Comparison of ENCODE assay signal across 11 cellular contexts in the genomic region with DNA sequence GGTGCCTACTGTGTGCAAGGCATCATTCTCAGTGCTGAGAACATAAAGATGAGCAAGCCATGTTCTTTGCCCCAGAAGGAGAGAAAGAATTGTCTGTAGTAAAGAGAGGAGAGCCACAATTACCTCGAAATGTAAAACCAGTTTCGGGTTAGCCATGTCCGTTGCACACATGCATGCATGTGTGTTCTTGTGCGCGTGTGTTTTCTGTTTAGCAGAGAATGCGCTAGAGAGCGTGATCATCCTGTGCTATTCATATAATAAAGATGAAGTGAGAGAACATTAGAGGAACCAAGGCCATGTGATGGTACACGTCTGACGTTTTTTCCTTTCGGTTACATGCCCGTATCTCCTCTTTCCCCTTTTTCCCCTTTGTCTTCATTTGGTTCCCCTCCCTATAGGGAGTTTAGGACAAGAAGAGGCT.
A peak's percentile ranks its signal among the peaks of the same experiment; 100 is the strongest.
DNase-seq lines count a peak whose midpoint lies in the region; ATAC-seq and FAIRE-seq lines count a peak whose summit lies in the region.
"Had no signal": no experiment of that assay in that cellular context is flagged by ENCODE, and none has a peak within 500 bp of the region (broad histone marks: within the 10 kb centered on the region; RNA-seq: fewer than 3 reads in every experiment).

No MANE protein-coding gene starts in this region.

- no peak for FAIRE-seq in GM19239 (lab: Jason Lieb, UNC)
- FAIRE-seq: A204.1, pancreas had no signal

- H3K27me3 Mint-ChIP-seq in activated CD4-positive, alpha-beta T cell treated with anti-CD3 and anti-CD28 coated beads, Interleukin-2, amount 10 ng/mL, durations not matched to agents 24 days and 14 days = no peaks in the 10 kb centered on the region
- no peaks in the 10 kb centered on the region for H3K27me3 Mint-ChIP-seq in activated T-helper 2 cell treated with anti-CD3 and anti-CD28 coated beads, Interferon-gamma antibody, Interleukin-2, Interleukin-4, amounts not matched to agents 10 μg/mL and 5 μg/mL and 100 μg/mL, durations not matched to agents 14 hours and 24 hours and 36 hours (ENCODE audit: low read depth)
- no peaks in the 10 kb centered on the region for H3K27me3 Mint-ChIP-seq in stimulated activated naive B cell treated with anti-CD40 and anti-IgM and Interleukin-4, amounts not matched to agents 10 μg/mL and 1 μg/mL and 100 μg/mL, for 72 hours

- no peak overlapping the region for H3K4me3 Mint-ChIP-seq in activated CD4-positive, alpha-beta T cell treated with anti-CD3 and anti-CD28 coated beads, Interleukin-2, amount 10 ng/mL, durations not matched to agents 24 days and 14 days
- peak overlapping the region; percentile 89 for H3K4me3 Mint-ChIP-seq in activated T-helper 2 cell treated with anti-CD3 and anti-CD28 coated beads, Interferon-gamma antibody, Interleukin-2, Interleukin-4, amounts not matched to agents 10 μg/mL and 5 μg/mL and 100 μg/mL, durations not matched to agents 14 hours and 24 hours and 36 hours (ENCODE audit: low read depth)
- H3K4me3 Mint-ChIP-seq in stimulated activated naive B cell treated with anti-CD40 and anti-IgM and Interleukin-4, amounts not matched to agents 10 μg/mL and 1 μg/mL and 100 μg/mL, for 72 hours = peak overlapping the region; percentile 77 to 86

- intact Hi-C loops in activated CD4-positive, alpha-beta T cell treated with anti-CD3 and anti-CD28 coated beads, Interleukin-2, amount 10 ng/mL, durations not matched to agents 24 days and 14 days (cut with micrococcal nuclease) = loop anchor here (10.0 kb wide), 1 partner anchor 869 kb away; a partner anchor contains a TSS
- intact Hi-C loops in activated T-helper 2 cell treated with anti-CD3 and anti-CD28 coated beads, Interferon-gamma antibody, Interleukin-2, Interleukin-4, amounts not matched to agents 10 μg/mL and 5 μg/mL and 100 μg/mL, durations not matched to agents 14 hours and 24 hours and 36 hours (cut with micrococcal nuclease) = loop anchor here (1.0 kb wide), 2 partner anchors 33 to 94 kb away; no protein-coding TSS in a partner anchor

- peaks cover 63% of the 10 kb centered on the region for H3K36me3 Mint-ChIP-seq in activated CD4-positive, alpha-beta T cell treated with anti-CD3 and anti-CD28 coated beads, Interleukin-2, amount 10 ng/mL, durations not matched to agents 24 days and 14 days (ENCODE audit: low read depth)
- peaks cover 42% of the 10 kb centered on the region for H3K36me3 Mint-ChIP-seq in activated T-helper 2 cell treated with anti-CD3 and anti-CD28 coated beads, Interferon-gamma antibody, Interleukin-2, Interleukin-4, amounts not matched to agents 10 μg/mL and 5 μg/mL and 100 μg/mL, durations not matched to agents 14 hours and 24 hours and 36 hours (ENCODE audit: low read depth)
- H3K36me3 Mint-ChIP-seq in stimulated activated naive B cell treated with anti-CD40 and anti-IgM and Interleukin-4, amounts not matched to agents 10 μg/mL and 1 μg/mL and 100 μg/mL, for 72 hours = peaks cover 63 to 79% of the 10 kb centered on the region in 2 donors

- H3K4me1 Mint-ChIP-seq in activated CD4-positive, alpha-beta T cell treated with anti-CD3 and anti-CD28 coated beads, Interleukin-2, amount 10 ng/mL, durations not matched to agents 24 days and 14 days = peaks cover 80% of the 10 kb centered on the region
- peaks cover 81% of the 10 kb centered on the region for H3K4me1 Mint-ChIP-seq in activated T-helper 2 cell treated with anti-CD3 and anti-CD28 coated beads, Interferon-gamma antibody, Interleukin-2, Interleukin-4, amounts not matched to agents 10 μg/mL and 5 μg/mL and 100 μg/mL, durations not matched to agents 14 hours and 24 hours and 36 hours (ENCODE audit: low read depth)
- peaks cover 68 to 85% of the 10 kb centered on the region in 2 donors for H3K4me1 Mint-ChIP-seq in stimulated activated naive B cell treated with anti-CD40 and anti-IgM and Interleukin-4, amounts not matched to agents 10 μg/mL and 1 μg/mL and 100 μg/mL, for 72 hours

- ATAC-seq in HG02970 (IDR thresholded peaks at IDR 0.05; ENCODE audit: low FRiP score, unreplicated experiment) = peak; percentile 38
- ATAC-seq in stimulated activated naive B cell treated with anti-CD40 and anti-IgM and Interleukin-4, amounts not matched to agents 10 μg/mL and 1 μg/mL and 100 μg/mL, for 72 hours (replicated peaks) = peak; percentile 65 to 72

- no peaks in the 10 kb centered on the region for H3K9me3 Mint-ChIP-seq in activated CD4-positive, alpha-beta T cell treated with anti-CD3 and anti-CD28 coated beads, Interleukin-2, amount 10 ng/mL, durations not matched to agents 24 days and 14 days
- H3K9me3 Mint-ChIP-seq in activated T-helper 2 cell treated with anti-CD3 and anti-CD28 coated beads, Interferon-gamma antibody, Interleukin-2, Interleukin-4, amounts not matched to agents 10 μg/mL and 5 μg/mL and 100 μg/mL, durations not matched to agents 14 hours and 24 hours and 36 hours = no peaks in the 10 kb centered on the region
- H3K9me3 Mint-ChIP-seq in stimulated activated naive B cell treated with anti-CD40 and anti-IgM and Interleukin-4, amounts not matched to agents 10 μg/mL and 1 μg/mL and 100 μg/mL, for 72 hours = no peaks in the 10 kb centered on the region

- peak overlapping the region; percentile 94 for H3K27ac Mint-ChIP-seq in activated CD4-positive, alpha-beta T cell treated with anti-CD3 and anti-CD28 coated beads, Interleukin-2, amount 10 ng/mL, durations not matched to agents 24 days and 14 days
- H3K27ac Mint-ChIP-seq in activated T-helper 2 cell treated with anti-CD3 and anti-CD28 coated beads, Interferon-gamma antibody, Interleukin-2, Interleukin-4, amounts not matched to agents 10 μg/mL and 5 μg/mL and 100 μg/mL, durations not matched to agents 14 hours and 24 hours and 36 hours = no peak overlapping the region
- peak overlapping the region; percentile 98 for H3K27ac Mint-ChIP-seq in stimulated activated naive B cell treated with anti-CD40 and anti-IgM and Interleukin-4, amounts not matched to agents 10 μg/mL and 1 μg/mL and 100 μg/mL, for 72 hours

- peak; percentile 79 for DNase-seq in activated CD4-positive, alpha-beta T cell treated with anti-CD3 and anti-CD28 coated beads, Interleukin-2, amount 10 ng/mL, durations not matched to agents 24 days and 14 days
- no peak for DNase-seq in activated CD4-positive, alpha-beta T cell treated with anti-CD3 and anti-CD28 coated beads, Interleukin-2, amount 50 U/mL, for 1 hour
- no peak for DNase-seq in activated T-helper 2 cell treated with anti-CD3 and anti-CD28 coated beads, Interferon-gamma antibody, Interleukin-2, Interleukin-4, amounts not matched to agents 10 μg/mL and 5 μg/mL and 100 μg/mL, durations not matched to agents 14 hours and 24 hours and 36 hours (ENCODE audit: low spot score)
- DNase-seq in stimulated activated naive B cell treated with anti-CD40 and anti-IgM and Interleukin-4, amounts not matched to agents 10 μg/mL and 1 μg/mL and 100 μg/mL, for 72 hours = peak; percentile 67
- DNase-seq in T1000 (lab: John Stamatoyannopoulos, UW) (no peak), GM19239 (ENCODE audit: insufficient read length, low spot score) (no peak), GM19240 (ENCODE audit: insufficient read length, low spot score) (no peak)
- DNase-seq: NCI-H1417, pancreas had no signal

Comparison
In these comparisons a context has a peak if more than half of its experiments do, and no peak if none do; other contexts are left out.
1. DNase-seq: peak in activated CD4-positive, alpha-beta T cell treated with anti-CD3 and anti-CD28 coated beads, Interleukin-2, amount 10 ng/mL, durations not matched to agents 24 days and 14 days (single experiment) and stimulated activated naive B cell treated with anti-CD40 and anti-IgM and Interleukin-4, amounts not matched to agents 10 μg/mL and 1 μg/mL and 100 μg/mL, for 72 hours (single experiment); none in activated CD4-positive, alpha-beta T cell treated with anti-CD3 and anti-CD28 coated beads, Interleukin-2, amount 50 U/mL, for 1 hour (single experiment), activated T-helper 2 cell treated with anti-CD3 and anti-CD28 coated beads, Interferon-gamma antibody, Interleukin-2, Interleukin-4, amounts not matched to agents 10 μg/mL and 5 μg/mL and 100 μg/mL, durations not matched to agents 14 hours and 24 hours and 36 hours (single experiment), T1000 (single experiment), GM19239 (single experiment) and GM19240 (single experiment).